8 cellular contexts compared by ENCODE assay signal in genomic region chr2:201257381-201257940, GRCh38. TPM values are rescaled to one million over a fixed set of nuclear protein-coding genes. Genes with fewer than 3 reads are reported as not detected.
DNase-seq lines count a peak whose midpoint lies in the region; ATAC-seq, FAIRE-seq and TF ChIP-seq lines count a peak whose summit lies in the region.

No MANE protein-coding gene starts in this region.

- no peaks in the 10 kb centered on the region for H3K9me1 ChIP-seq in keratinocyte (ENCODE audit: control insufficient read depth, extremely low read depth, insufficient read depth, low read length)

- H3K27me3 ChIP-seq in keratinocyte (ENCODE audit: control insufficient read depth, extremely low read depth, insufficient read depth, low read length), result no peaks in the 10 kb centered on the region
- no peaks in the 10 kb centered on the region for H3K27me3 ChIP-seq in stomach smooth muscle (ENCODE audit: control insufficient read depth in 1 of 2, insufficient read depth in 2 of 2, low read length in 2 of 2)

- H3K4me1 ChIP-seq in keratinocyte (ENCODE audit: control insufficient read depth, extremely low read depth, insufficient read depth, low read length) (peaks cover 20% of the 10 kb centered on the region), stomach smooth muscle (ENCODE audit: control insufficient read depth, insufficient read depth, low read length) (peaks cover 10% of the 10 kb centered on the region)

- H3K36me3 ChIP-seq in keratinocyte (ENCODE audit: control insufficient read depth in 2 of 2, extremely low read depth in 1 of 2, insufficient read depth in 2 of 2, low read length in 2 of 2) (no peaks in the 10 kb centered on the region), stomach smooth muscle (ENCODE audit: control insufficient read depth in 2 of 2, insufficient read depth in 2 of 2, low read length in 2 of 2) (no peaks in the 10 kb centered on the region)

- dilution Hi-C loops in keratinocyte (cut with MboI; ENCODE audit: extremely low pct_ligation_motif_present, low sequenced_read_pairs), result no loop called here

- H3K4me3 ChIP-seq in AG09309 (ENCODE audit: control insufficient read depth, low read depth, low read length), result peak overlapping the region; percentile 84
- H3K4me3 ChIP-seq in astrocyte of the cerebellum (ENCODE audit: low read depth, low read length), result peak overlapping the region; percentile 68
- H3K4me3 ChIP-seq in keratinocyte (ENCODE audit: control insufficient read depth in 2 of 3, extremely low read depth in 1 of 3, insufficient read depth in 2 of 3, low read depth in 1 of 3, low read length in 3 of 3), result peak overlapping the region; percentile 47 to 95 (median 85)
- H3K4me3 ChIP-seq in stomach smooth muscle (ENCODE audit: low read length in 2 of 2), result peak overlapping the region; percentile 81 to 95

- TF ChIP-seq CTCF in AG09309 (IDR thresholded peaks at IDR 0.05; ENCODE audit: control insufficient read depth, insufficient read depth, low read depth, low read length, missing control alignments) (no peak), astrocyte of the cerebellum (IDR thresholded peaks at IDR 0.05; ENCODE audit: low read depth, low read length, missing control alignments) (no peak), keratinocyte (optimal IDR thresholded peaks at IDR 0.05 in 1 of 3, IDR thresholded peaks at IDR 0.05 in 1 of 3, conservative IDR thresholded peaks at IDR 0.05 in 1 of 3; ENCODE audit: extremely low read depth in 1 of 3, insufficient read depth in 2 of 3, low read length in 3 of 3) (no peak)

- no peak for DNase-seq in AG09309 (ENCODE audit: low read depth)
- DNase-seq in SIG-M5 (lab: John Stamatoyannopoulos, UW), result peak; percentile 79
- DNase-seq in astrocyte of the cerebellum (ENCODE audit: low read depth), result no peak
- no peak for DNase-seq in keratinocyte (ENCODE audit: low read depth, low spot score)
- DNase-seq in hepatic stellate cell (ENCODE audit: low spot score), result no peak

- H3K9me3 ChIP-seq in keratinocyte (ENCODE audit: control insufficient read depth, low read depth, low read length), result no peaks in the 10 kb centered on the region
- H3K9me3 ChIP-seq in stomach smooth muscle (ENCODE audit: control insufficient read depth in 2 of 2, low read length in 2 of 2), result no peaks in the 10 kb centered on the region

- no peaks in the 10 kb centered on the region for H4K20me1 ChIP-seq in keratinocyte (ENCODE audit: control insufficient read depth, extremely low read depth, insufficient read depth, low read length)

- peaks cover 24% of the 10 kb centered on the region for H3K79me2 ChIP-seq in keratinocyte (ENCODE audit: control insufficient read depth, insufficient read depth, low read length)

- peak; percentile 61 for FAIRE-seq in keratinocyte (lab: Jason Lieb, UNC)

- H3K27ac ChIP-seq in keratinocyte (ENCODE audit: control insufficient read depth, insufficient read depth, low read length) (peak overlapping the region; percentile 99), stomach smooth muscle (ENCODE audit: low read length) (peak overlapping the region; percentile 66)

- H2AFZ ChIP-seq in keratinocyte (ENCODE audit: control insufficient read depth, low read length), result peak overlapping the region; percentile 97

- peak overlapping the region; percentile 96 for H3K4me2 ChIP-seq in keratinocyte (ENCODE audit: control insufficient read depth, extremely low read depth, insufficient read depth, low read depth, low read length)

- H3K9ac ChIP-seq in keratinocyte (ENCODE audit: control insufficient read depth, extremely low read depth, insufficient read depth, low read length), result peak overlapping the region; percentile 94
- H3K9ac ChIP-seq in stomach smooth muscle (ENCODE audit: low read length in 2 of 2), result peak overlapping the region; percentile 67 to 92

- ATAC-seq in GM19035 (IDR thresholded peaks at IDR 0.05; ENCODE audit: unreplicated experiment) (peak; percentile 47), HG03135 (IDR thresholded peaks at IDR 0.05; ENCODE audit: unreplicated experiment) (peak; percentile 44)

- in situ Hi-C loops in astrocyte of the cerebellum (cut with HindIII; ENCODE audit: low sequenced_read_pairs), result loop anchor here (10.0 kb wide), 1 partner anchor 107 kb away; no protein-coding TSS in a partner anchor

RNA-seq across cellular contexts. Expression of gene CASP8, which starts 2.9 kb away (rescaled TPM):
- polyA plus RNA-seq in keratinocyte, result 21.3 to 27.0 TPM (median 22.7 TPM) in 3 replicates
- 17.1 TPM for polyA plus RNA-seq in keratinocyte (2011; ENCODE audit: low read depth)
- 13.5 and 17.3 TPM in 2 replicates for polyA plus RNA-seq in keratinocyte (2011; cell fraction: cytosol; rRNA removed)
- polyA plus RNA-seq in keratinocyte (2011; cell fraction: nucleus; rRNA removed), result 52.2 and 55.1 TPM in 2 replicates
- 16.8 and 18.6 TPM in 2 replicates for polyA plus RNA-seq in keratinocyte (2012; ENCODE audit: low replicate concordance)
- polyA minus RNA-seq in keratinocyte, result 9.6 to 20.1 TPM (median 18.6 TPM) in 3 replicates
- 15.3 TPM for polyA minus RNA-seq in keratinocyte (2011; cell fraction: cytosol; rRNA and poly(A)+ RNA removed)
- 12.1 and 22.7 TPM in 2 replicates for polyA minus RNA-seq in keratinocyte (2011; cell fraction: nucleus; rRNA and poly(A)+ RNA removed)
